Comparison of ENCODE assay signal across 1 cellular context in the genomic region with DNA sequence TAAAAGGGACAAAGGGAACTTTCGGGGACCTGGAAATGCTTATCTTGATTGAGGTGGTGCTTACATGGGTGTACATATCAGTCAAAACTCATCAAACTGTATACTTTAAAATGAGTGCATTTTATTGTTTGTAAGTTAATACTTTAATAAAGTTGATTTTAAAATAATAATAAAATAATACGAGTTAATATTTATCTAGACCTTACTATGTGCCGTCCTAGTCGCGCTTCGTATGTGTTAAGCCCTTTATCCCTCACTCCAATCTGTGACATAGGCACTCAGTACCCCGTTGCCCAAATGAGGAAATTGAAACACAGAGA.
TF ChIP-seq lines count a peak whose summit lies in the region.

No MANE protein-coding gene starts in this region.

TF ChIP-seq in HepG2, 621 proteins besides CTCF, POLR2A, EP300 and RAD21:
- TF ChIP-seq ZMYM3 (CRISPR knock-in tag; IDR thresholded peaks at IDR 0.05) (no peak), ZFX (CRISPR knock-in tag; IDR thresholded peaks at IDR 0.05; ENCODE audit: low read depth) (no peak), ZNF614 (CRISPR knock-in tag; IDR thresholded peaks at IDR 0.05; ENCODE audit: borderline replicate concordance) (no peak), ATRX (CRISPR knock-in tag; IDR thresholded peaks at IDR 0.05; ENCODE audit: borderline replicate concordance) (no peak), ZNF430 (CRISPR knock-in tag; IDR thresholded peaks at IDR 0.05) (no peak), NBN (conservative IDR thresholded peaks at IDR 0.05) (no peak), HHEX (CRISPR knock-in tag; IDR thresholded peaks at IDR 0.05) (no peak), DPF2 (CRISPR knock-in tag; IDR thresholded peaks at IDR 0.05; ENCODE audit: borderline replicate concordance, low read depth) (no peak), ZNF296 (CRISPR knock-in tag; conservative IDR thresholded peaks at IDR 0.05) (no peak), DZIP1 (CRISPR knock-in tag; IDR thresholded peaks at IDR 0.05) (no peak), ZNF230 (CRISPR knock-in tag; IDR thresholded peaks at IDR 0.05) (no peak), CAMTA2 (CRISPR knock-in tag; IDR thresholded peaks at IDR 0.05; ENCODE audit: borderline replicate concordance) (no peak), SRSF1 (optimal IDR thresholded peaks at IDR 0.05; ENCODE audit: low read depth, low read length) (no peak), ZNF337 (CRISPR knock-in tag; IDR thresholded peaks at IDR 0.05; ENCODE audit: borderline replicate concordance, low read depth) (no peak), ZNF207 (IDR thresholded peaks at IDR 0.05; ENCODE audit: borderline replicate concordance) (no peak), GABPA (IDR thresholded peaks at IDR 0.05; ENCODE audit: low read depth, low read length) (no peak), GABPA (CRISPR knock-in tag; IDR thresholded peaks at IDR 0.05; ENCODE audit: low read depth) (no peak), KDM5A (IDR thresholded peaks at IDR 0.05; ENCODE audit: borderline replicate concordance, low read length) (no peak), NR1H2 (CRISPR knock-in tag; IDR thresholded peaks at IDR 0.05; ENCODE audit: borderline replicate concordance, low read depth) (no peak)
TF ChIP-seq in HepG2: peak in this region for 0.
